ENCODE assay signal across 8 cellular contexts in the genomic region with DNA sequence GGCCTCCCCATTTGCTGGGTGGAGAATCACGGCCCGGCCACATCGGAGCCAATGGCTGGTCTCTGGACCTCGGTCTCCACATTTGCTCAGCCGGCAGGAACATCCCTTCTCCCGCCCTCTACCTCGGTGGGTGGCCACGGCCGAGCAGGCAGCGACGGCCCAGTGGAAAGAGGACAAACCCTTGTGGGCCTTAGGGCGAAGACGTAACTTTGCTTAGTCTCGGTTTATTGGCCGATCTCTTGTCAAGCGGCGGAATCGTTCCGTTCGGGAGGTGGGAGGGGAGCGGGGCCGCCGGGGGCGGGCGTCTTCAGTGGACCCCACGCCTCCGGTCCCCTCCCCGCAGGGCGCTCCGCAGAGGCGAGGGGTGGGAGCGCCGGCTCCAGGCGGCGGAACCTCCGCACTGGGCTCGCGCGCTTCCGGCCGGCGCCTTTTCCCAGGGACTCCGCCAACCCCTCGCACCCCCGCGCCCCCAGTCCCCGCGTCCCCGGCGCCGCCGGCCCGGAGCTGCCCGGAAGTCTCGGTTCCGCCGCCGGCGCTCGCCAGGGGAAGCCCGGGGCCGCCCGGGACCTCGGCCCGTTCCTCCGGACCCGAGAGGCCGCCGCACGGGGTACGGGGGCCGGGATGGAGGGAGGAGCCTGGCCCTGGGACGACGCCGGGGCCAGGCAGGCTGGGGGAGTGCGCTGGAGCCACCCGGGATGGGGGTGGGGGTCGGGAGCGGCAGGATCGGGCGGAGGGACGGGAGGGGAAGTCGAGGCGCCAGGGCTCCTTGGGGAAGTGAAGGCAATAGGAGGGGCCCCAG. TPM values are rescaled to one million over a fixed set of nuclear protein-coding genes. Genes with fewer than 3 reads are reported as not detected.
DNase-seq lines count a peak whose midpoint lies in the region; ATAC-seq and TF ChIP-seq lines count a peak whose summit lies in the region.

Gene ZNF580 (plus strand): TSS at position 426 of the 799 bp plus-strand sequence. CDS start 1,507 bp downstream, outside the sequence.

- H3K36me3 ChIP-seq in OCI-LY3 (replicated peaks; ENCODE audit: low read depth, low read length) (peaks cover 13% of the 10 kb centered on the region), muscle layer of duodenum (ENCODE audit: control insufficient read depth in 1 of 2, insufficient read depth in 2 of 2, low read length in 2 of 2) (peaks cover 4 to 13% of the 10 kb centered on the region in 2 donors)

- peak within 1 kb of the TSS; percentile 92 for H3K9ac ChIP-seq in OCI-LY3 (ENCODE audit: low read length)

- no peaks in the 10 kb centered on the region for H3K9me3 Mint-ChIP-seq in HFFc6
- H3K9me3 Mint-ChIP-seq in activated T-helper 1 cell treated with anti-CD3 and anti-CD28 coated beads, Interleukin-12 subunit alpha, Interleukin-12 subunit beta, Interleukin-2, Interleukin-4 antibody, amounts not matched to agents 30 ng/mL and 10 ng/mL and 1 ng/mL, durations not matched to agents 14 hours and 24 hours and 36 hours = no peaks in the 10 kb centered on the region

- H3K9me3 ChIP-seq in OCI-LY3 (ENCODE audit: insufficient read depth, low read length) (no peaks in the 10 kb centered on the region), muscle layer of duodenum (ENCODE audit: control insufficient read depth in 1 of 2, low read length in 2 of 2) (no peaks in the 10 kb centered on the region)

- peaks cover 92% of the 10 kb centered on the region for H3K79me2 ChIP-seq in OCI-LY3 (ENCODE audit: low read length)

- H3K4me3 ChIP-seq in OCI-LY3 (ENCODE audit: low read length) = peak within 1 kb of the TSS; percentile 86
- H3K4me3 ChIP-seq in muscle layer of duodenum (ENCODE audit: low read depth in 1 of 2, low read length in 2 of 2) = peak within 1 kb of the TSS; percentile 81 to 87

- peak within 1 kb of the TSS; percentile 94 for H3K27ac Mint-ChIP-seq in HFFc6
- H3K27ac Mint-ChIP-seq in activated T-helper 1 cell treated with anti-CD3 and anti-CD28 coated beads, Interleukin-12 subunit alpha, Interleukin-12 subunit beta, Interleukin-2, Interleukin-4 antibody, amounts not matched to agents 30 ng/mL and 10 ng/mL and 1 ng/mL, durations not matched to agents 14 hours and 24 hours and 36 hours = peak within 1 kb of the TSS; percentile 99

- H3K4me2 ChIP-seq in OCI-LY3 (ENCODE audit: low read length) = peak within 1 kb of the TSS; percentile 84

- no peak for TF ChIP-seq CTCF in HFFc6 (IDR thresholded peaks at IDR 0.05)
- TF ChIP-seq CTCF in OCI-LY3 (IDR thresholded peaks at IDR 0.05; ENCODE audit: low read depth, low read length) = no peak

- H3K36me3 Mint-ChIP-seq in HFFc6 (ENCODE audit: low read depth) = peaks cover 44% of the 10 kb centered on the region
- peaks cover 41% of the 10 kb centered on the region for H3K36me3 Mint-ChIP-seq in activated T-helper 1 cell treated with anti-CD3 and anti-CD28 coated beads, Interleukin-12 subunit alpha, Interleukin-12 subunit beta, Interleukin-2, Interleukin-4 antibody, amounts not matched to agents 30 ng/mL and 10 ng/mL and 1 ng/mL, durations not matched to agents 14 hours and 24 hours and 36 hours (ENCODE audit: low read depth)

- H2AFZ ChIP-seq in OCI-LY3 (ENCODE audit: low read depth, low read length) = no peak within 1 kb of the TSS

- peak within 1 kb of the TSS; percentile 94 for H3K4me3 Mint-ChIP-seq in HFFc6
- H3K4me3 Mint-ChIP-seq in activated T-helper 1 cell treated with anti-CD3 and anti-CD28 coated beads, Interleukin-12 subunit alpha, Interleukin-12 subunit beta, Interleukin-2, Interleukin-4 antibody, amounts not matched to agents 30 ng/mL and 10 ng/mL and 1 ng/mL, durations not matched to agents 14 hours and 24 hours and 36 hours = peak within 1 kb of the TSS; percentile 100

- H3K27ac ChIP-seq in OCI-LY3 (ENCODE audit: low read length) = peak within 1 kb of the TSS; percentile 84
- H3K27ac ChIP-seq in muscle layer of duodenum (ENCODE audit: low read length) = peak within 1 kb of the TSS; percentile 63
- peak within 1 kb of the TSS; percentile 86 for H3K27ac ChIP-seq in substantia nigra (ENCODE audit: low read depth, low read length, poor library complexity, severe bottlenecking)

- no peaks in the 10 kb centered on the region for H4K20me1 ChIP-seq in OCI-LY3 (ENCODE audit: insufficient read depth, low read length)

- H3K4me1 ChIP-seq in OCI-LY3 (ENCODE audit: low read length) (peaks cover 32% of the 10 kb centered on the region), muscle layer of duodenum (ENCODE audit: control insufficient read depth in 1 of 2, insufficient read depth in 2 of 2, low read length in 2 of 2) (peaks cover 11 to 78% of the 10 kb centered on the region in 2 donors)

- peaks cover 9% of the 10 kb centered on the region for H3K27me3 Mint-ChIP-seq in HFFc6 (ENCODE audit: insufficient read depth)
- no peaks in the 10 kb centered on the region for H3K27me3 Mint-ChIP-seq in activated T-helper 1 cell treated with anti-CD3 and anti-CD28 coated beads, Interleukin-12 subunit alpha, Interleukin-12 subunit beta, Interleukin-2, Interleukin-4 antibody, amounts not matched to agents 30 ng/mL and 10 ng/mL and 1 ng/mL, durations not matched to agents 14 hours and 24 hours and 36 hours (ENCODE audit: insufficient read depth)

- DNase-seq in DMS53 treated with DMSO at 0.1 percent for 48 hours (lab: John Stamatoyannopoulos, UW; ENCODE audit: unreplicated experiment) (peak; percentile 75), HFFc6 (peak; percentile 80), fibroblast of gingiva (ENCODE audit: low read depth) (peak; percentile 87), substantia nigra (lab: John Stamatoyannopoulos, UW) (peak in 44 of 49 donors; percentile 24 to 84 (median 60))
- peak; percentile 60 for DNase-seq in activated T-helper 1 cell treated with anti-CD3 and anti-CD28 coated beads, Interleukin-12 subunit alpha, Interleukin-12 subunit beta, Interleukin-2, Interleukin-4 antibody, amounts not matched to agents 30 ng/mL and 10 ng/mL and 1 ng/mL, durations not matched to agents 14 hours and 24 hours and 36 hours (ENCODE audit: low spot score)

- H3K27me3 ChIP-seq in OCI-LY3 (ENCODE audit: low read depth, low read length) = no peaks in the 10 kb centered on the region
- H3K27me3 ChIP-seq in muscle layer of duodenum (ENCODE audit: low read depth, low read length) = no peaks in the 10 kb centered on the region

- intact Hi-C loops in activated T-helper 1 cell treated with anti-CD3 and anti-CD28 coated beads, Interleukin-12 subunit alpha, Interleukin-12 subunit beta, Interleukin-2, Interleukin-4 antibody, amounts not matched to agents 30 ng/mL and 10 ng/mL and 1 ng/mL, durations not matched to agents 14 hours and 24 hours and 36 hours (cut with micrococcal nuclease) = loop anchor here (2.0 to 10.0 kb wide), 6 partner anchors 14 to 1176 kb away; partner anchors contain the start of genes KMT5C, LENG9, PPP6R1 and UBE2S

- peaks cover 62% of the 10 kb centered on the region for H3K4me1 Mint-ChIP-seq in HFFc6 (ENCODE audit: low read depth)
- peaks cover 57% of the 10 kb centered on the region for H3K4me1 Mint-ChIP-seq in activated T-helper 1 cell treated with anti-CD3 and anti-CD28 coated beads, Interleukin-12 subunit alpha, Interleukin-12 subunit beta, Interleukin-2, Interleukin-4 antibody, amounts not matched to agents 30 ng/mL and 10 ng/mL and 1 ng/mL, durations not matched to agents 14 hours and 24 hours and 36 hours (ENCODE audit: low read depth)

- ATAC-seq in HG02840 (IDR thresholded peaks at IDR 0.05; ENCODE audit: low FRiP score, unreplicated experiment) = no peak

RNA-seq across cellular contexts. Expression of gene ZNF580, which starts in this region (rescaled TPM):
- 10 to 100 TPM; 51.0 to 60.5 (median 57.7) TPM for total RNA-seq in HFFc6 (2021; fragmentation: NEBNext Ultra II Directional; extraction: Animal tissue kit (Norgen Biotek cat#: 25700))
- total RNA-seq in activated T-helper 1 cell treated with anti-CD3 and anti-CD28 coated beads, Interleukin-12 subunit alpha, Interleukin-12 subunit beta, Interleukin-2, Interleukin-4 antibody, amounts not matched to agents 30 ng/mL and 10 ng/mL and 1 ng/mL, durations not matched to agents 14 hours and 24 hours and 36 hours = 39.8 and 40.4 TPM in 2 replicates
